1 cellular context compared by ENCODE assay signal in the genomic region with DNA sequence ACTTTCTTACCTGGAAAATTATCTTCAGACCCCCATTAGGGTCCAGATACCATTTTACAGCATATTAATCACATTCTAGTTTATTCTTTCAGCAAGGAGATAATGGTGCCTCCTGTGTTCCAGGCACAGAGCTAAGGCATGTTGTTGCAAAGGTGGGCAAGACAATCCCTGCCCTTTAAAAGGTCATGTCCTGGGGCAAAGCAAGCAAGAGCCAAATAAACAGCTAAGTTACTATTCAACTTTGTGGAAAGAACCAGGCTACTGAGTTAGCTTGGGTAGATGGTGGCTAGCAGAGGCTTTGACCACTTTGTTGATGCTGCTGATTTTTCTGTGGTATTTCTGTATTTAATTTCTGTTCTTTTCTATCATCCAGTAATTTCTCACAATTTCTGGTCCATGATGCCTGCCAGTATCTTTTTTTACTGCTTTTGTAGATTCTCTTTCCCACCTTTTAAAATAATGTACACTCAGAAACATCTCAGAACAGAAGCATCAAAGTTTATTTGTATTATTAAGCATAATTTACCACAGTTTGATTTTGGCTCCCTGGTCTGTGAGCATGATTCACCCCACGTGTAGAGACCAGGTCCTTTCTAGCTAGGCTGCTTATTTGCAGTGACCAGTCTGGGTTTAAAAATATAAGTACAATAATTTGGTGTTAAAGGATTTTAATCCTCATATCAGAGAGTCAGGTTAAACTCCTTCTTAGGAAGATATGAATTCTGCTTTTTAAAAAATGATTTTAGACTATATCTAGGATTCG.
TF ChIP-seq lines count a peak whose summit lies in the region.

No MANE protein-coding gene starts in this region.

TF ChIP-seq in HepG2, 621 proteins besides CTCF, POLR2A, EP300 and RAD21 (continued from another document and continues in another):
- TF ChIP-seq, protein P1, sequence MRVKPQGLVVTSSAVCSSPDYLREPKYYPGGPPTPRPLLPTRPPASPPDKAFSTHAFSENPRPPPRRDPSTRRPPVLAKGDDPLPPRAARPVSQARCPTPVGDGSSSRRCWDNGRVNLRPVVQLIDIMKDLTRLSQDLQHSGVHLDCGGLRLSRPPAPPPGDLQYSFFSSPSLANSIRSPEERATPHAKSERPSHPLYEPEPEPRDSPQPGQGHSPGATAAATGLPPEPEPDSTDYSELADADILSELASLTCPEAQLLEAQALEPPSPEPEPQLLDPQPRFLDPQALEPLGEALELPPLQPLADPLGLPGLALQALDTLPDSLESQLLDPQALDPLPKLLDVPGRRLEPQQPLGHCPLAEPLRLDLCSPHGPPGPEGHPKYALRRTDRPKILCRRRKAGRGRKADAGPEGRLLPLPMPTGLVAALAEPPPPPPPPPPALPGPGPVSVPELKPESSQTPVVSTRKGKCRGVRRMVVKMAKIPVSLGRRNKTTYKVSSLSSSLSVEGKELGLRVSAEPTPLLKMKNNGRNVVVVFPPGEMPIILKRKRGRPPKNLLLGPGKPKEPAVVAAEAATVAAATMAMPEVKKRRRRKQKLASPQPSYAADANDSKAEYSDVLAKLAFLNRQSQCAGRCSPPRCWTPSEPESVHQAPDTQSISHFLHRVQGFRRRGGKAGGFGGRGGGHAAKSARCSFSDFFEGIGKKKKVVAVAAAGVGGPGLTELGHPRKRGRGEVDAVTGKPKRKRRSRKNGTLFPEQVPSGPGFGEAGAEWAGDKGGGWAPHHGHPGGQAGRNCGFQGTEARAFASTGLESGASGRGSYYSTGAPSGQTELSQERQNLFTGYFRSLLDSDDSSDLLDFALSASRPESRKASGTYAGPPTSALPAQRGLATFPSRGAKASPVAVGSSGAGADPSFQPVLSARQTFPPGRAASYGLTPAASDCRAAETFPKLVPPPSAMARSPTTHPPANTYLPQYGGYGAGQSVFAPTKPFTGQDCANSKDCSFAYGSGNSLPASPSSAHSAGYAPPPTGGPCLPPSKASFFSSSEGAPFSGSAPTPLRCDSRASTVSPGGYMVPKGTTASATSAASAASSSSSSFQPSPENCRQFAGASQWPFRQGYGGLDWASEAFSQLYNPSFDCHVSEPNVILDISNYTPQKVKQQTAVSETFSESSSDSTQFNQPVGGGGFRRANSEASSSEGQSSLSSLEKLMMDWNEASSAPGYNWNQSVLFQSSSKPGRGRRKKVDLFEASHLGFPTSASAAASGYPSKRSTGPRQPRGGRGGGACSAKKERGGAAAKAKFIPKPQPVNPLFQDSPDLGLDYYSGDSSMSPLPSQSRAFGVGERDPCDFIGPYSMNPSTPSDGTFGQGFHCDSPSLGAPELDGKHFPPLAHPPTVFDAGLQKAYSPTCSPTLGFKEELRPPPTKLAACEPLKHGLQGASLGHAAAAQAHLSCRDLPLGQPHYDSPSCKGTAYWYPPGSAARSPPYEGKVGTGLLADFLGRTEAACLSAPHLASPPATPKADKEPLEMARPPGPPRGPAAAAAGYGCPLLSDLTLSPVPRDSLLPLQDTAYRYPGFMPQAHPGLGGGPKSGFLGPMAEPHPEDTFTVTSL (CRISPR knock-in tag; IDR thresholded peaks at IDR 0.05; ENCODE audit: borderline replicate concordance), result peak; percentile 21; the same call in 1 of the 2 replicates
- TF ChIP-seq ZFYVE20 (CRISPR knock-in tag; IDR thresholded peaks at IDR 0.05; ENCODE audit: borderline replicate concordance, low read depth) (no peak), POLR2AphosphoS5 (IDR thresholded peaks at IDR 0.05; ENCODE audit: low read depth, low read length) (no peak), PHF21A (CRISPR knock-in tag; IDR thresholded peaks at IDR 0.05) (no peak; the same call in 1 of the 2 replicates), PHB2 (IDR thresholded peaks at IDR 0.05; ENCODE audit: partially characterized antibody) (no peak), MEF2D (CRISPR knock-in tag; IDR thresholded peaks at IDR 0.05) (0 out of 2 replicates have a peak, but pooled peaks have one; percentile 27), MTF1 (CRISPR knock-in tag; IDR thresholded peaks at IDR 0.05) (no peak), ZNF761 (CRISPR knock-in tag; conservative IDR thresholded peaks at IDR 0.05) (no peak), HES4 (CRISPR knock-in tag; IDR thresholded peaks at IDR 0.05; ENCODE audit: borderline replicate concordance) (no peak), MIER2 (CRISPR knock-in tag; IDR thresholded peaks at IDR 0.05) (no peak), ZNF10 (CRISPR knock-in tag; IDR thresholded peaks at IDR 0.05; ENCODE audit: borderline replicate concordance, low read depth) (no peak), ZNF557 (CRISPR knock-in tag; IDR thresholded peaks at IDR 0.05) (no peak), ZFP1 (CRISPR knock-in tag; IDR thresholded peaks at IDR 0.05) (no peak), ZNF746 (CRISPR knock-in tag; IDR thresholded peaks at IDR 0.05) (no peak), ZNF33A (CRISPR knock-in tag; IDR thresholded peaks at IDR 0.05; ENCODE audit: borderline replicate concordance) (no peak), ATRX (CRISPR knock-in tag; IDR thresholded peaks at IDR 0.05; ENCODE audit: borderline replicate concordance) (no peak), SALL2 (CRISPR knock-in tag; IDR thresholded peaks at IDR 0.05) (no peak), HNRNPUL1 (IDR thresholded peaks at IDR 0.05; ENCODE audit: low read depth, low read length) (no peak), JDP2 (CRISPR knock-in tag; IDR thresholded peaks at IDR 0.05; ENCODE audit: borderline replicate concordance) (no peak), DPF2 (CRISPR knock-in tag; IDR thresholded peaks at IDR 0.05; ENCODE audit: borderline replicate concordance, low read depth) (no peak), CEBPG (CRISPR knock-in tag; IDR thresholded peaks at IDR 0.05) (no peak), MBNL3 (CRISPR knock-in tag; conservative IDR thresholded peaks at IDR 0.05) (no peak), U2AF1 (optimal IDR thresholded peaks at IDR 0.05; ENCODE audit: low read depth, low read length) (no peak), HNRNPK (IDR thresholded peaks at IDR 0.05; ENCODE audit: low read depth, low read length, poor library complexity, severe bottlenecking) (no peak), EHMT2 (IDR thresholded peaks at IDR 0.05; ENCODE audit: borderline replicate concordance, low read depth, low read length) (no peak), ADNP (CRISPR knock-in tag; IDR thresholded peaks at IDR 0.05) (no peak), ZNF256 (CRISPR knock-in tag; conservative IDR thresholded peaks at IDR 0.05) (no peak), STAG1 (CRISPR knock-in tag; IDR thresholded peaks at IDR 0.05) (no peak), FLYWCH1 (CRISPR knock-in tag; IDR thresholded peaks at IDR 0.05) (no peak)
- TF ChIP-seq, protein P2, sequence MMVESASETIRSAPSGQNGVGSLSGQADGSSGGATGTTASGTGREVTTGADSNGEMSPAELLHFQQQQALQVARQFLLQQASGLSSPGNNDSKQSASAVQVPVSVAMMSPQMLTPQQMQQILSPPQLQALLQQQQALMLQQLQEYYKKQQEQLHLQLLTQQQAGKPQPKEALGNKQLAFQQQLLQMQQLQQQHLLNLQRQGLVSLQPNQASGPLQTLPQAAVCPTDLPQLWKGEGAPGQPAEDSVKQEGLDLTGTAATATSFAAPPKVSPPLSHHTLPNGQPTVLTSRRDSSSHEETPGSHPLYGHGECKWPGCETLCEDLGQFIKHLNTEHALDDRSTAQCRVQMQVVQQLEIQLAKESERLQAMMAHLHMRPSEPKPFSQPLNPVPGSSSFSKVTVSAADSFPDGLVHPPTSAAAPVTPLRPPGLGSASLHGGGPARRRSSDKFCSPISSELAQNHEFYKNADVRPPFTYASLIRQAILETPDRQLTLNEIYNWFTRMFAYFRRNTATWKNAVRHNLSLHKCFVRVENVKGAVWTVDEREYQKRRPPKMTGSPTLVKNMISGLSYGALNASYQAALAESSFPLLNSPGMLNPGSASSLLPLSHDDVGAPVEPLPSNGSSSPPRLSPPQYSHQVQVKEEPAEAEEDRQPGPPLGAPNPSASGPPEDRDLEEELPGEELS (CRISPR knock-in tag; IDR thresholded peaks at IDR 0.05), result peak; percentile 86
- TF ChIP-seq, protein P3, sequence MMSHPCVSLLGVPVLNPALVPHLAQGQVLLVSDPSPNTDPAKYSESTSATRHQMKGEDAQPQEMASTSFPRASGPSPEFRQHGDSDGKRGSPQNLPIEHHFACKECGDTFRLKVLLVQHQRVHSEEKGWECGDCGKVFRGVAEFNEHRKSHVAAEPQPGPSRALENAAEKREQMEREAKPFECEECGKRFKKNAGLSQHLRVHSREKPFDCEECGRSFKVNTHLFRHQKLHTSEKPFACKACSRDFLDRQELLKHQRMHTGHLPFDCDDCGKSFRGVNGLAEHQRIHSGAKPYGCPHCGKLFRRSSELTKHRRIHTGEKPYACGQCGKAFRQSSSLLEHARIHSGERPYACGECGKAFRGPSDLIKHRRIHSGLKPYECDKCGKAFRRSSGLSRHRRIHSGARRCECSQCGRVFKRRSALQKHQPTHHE (CRISPR knock-in tag; IDR thresholded peaks at IDR 0.05; ENCODE audit: borderline replicate concordance), result no peak
- TF ChIP-seq, protein P4, sequence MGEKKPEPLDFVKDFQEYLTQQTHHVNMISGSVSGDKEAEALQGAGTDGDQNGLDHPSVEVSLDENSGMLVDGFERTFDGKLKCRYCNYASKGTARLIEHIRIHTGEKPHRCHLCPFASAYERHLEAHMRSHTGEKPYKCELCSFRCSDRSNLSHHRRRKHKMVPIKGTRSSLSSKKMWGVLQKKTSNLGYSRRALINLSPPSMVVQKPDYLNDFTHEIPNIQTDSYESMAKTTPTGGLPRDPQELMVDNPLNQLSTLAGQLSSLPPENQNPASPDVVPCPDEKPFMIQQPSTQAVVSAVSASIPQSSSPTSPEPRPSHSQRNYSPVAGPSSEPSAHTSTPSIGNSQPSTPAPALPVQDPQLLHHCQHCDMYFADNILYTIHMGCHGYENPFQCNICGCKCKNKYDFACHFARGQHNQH (CRISPR knock-in tag; IDR thresholded peaks at IDR 0.05), result peak; percentile 31; the same call in 1 of the 2 replicates
- TF ChIP-seq, protein P5, sequence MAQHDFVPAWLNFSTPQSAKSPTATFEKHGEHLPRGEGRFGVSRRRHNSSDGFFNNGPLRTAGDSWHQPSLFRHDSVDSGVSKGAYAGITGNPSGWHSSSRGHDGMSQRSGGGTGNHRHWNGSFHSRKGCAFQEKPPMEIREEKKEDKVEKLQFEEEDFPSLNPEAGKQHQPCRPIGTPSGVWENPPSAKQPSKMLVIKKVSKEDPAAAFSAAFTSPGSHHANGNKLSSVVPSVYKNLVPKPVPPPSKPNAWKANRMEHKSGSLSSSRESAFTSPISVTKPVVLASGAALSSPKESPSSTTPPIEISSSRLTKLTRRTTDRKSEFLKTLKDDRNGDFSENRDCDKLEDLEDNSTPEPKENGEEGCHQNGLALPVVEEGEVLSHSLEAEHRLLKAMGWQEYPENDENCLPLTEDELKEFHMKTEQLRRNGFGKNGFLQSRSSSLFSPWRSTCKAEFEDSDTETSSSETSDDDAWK (CRISPR knock-in tag; IDR thresholded peaks at IDR 0.05), result no peak
- TF ChIP-seq, protein P6, sequence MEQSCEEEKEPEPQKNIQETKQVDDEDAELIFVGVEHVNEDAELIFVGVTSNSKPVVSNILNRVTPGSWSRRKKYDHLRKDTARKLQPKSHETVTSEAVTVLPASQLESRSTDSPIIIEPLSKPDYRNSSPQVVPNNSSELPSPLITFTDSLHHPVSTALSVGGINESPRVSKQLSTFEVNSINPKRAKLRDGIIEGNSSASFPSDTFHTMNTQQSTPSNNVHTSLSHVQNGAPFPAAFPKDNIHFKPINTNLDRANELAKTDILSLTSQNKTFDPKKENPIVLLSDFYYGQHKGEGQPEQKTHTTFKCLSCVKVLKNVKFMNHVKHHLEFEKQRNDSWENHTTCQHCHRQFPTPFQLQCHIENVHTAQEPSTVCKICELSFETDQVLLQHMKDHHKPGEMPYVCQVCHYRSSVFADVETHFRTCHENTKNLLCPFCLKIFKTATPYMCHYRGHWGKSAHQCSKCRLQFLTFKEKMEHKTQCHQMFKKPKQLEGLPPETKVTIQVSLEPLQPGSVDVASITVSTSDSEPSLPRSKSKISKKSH (CRISPR knock-in tag; IDR thresholded peaks at IDR 0.05; ENCODE audit: borderline replicate concordance), result no peak
- TF ChIP-seq, protein P7, sequence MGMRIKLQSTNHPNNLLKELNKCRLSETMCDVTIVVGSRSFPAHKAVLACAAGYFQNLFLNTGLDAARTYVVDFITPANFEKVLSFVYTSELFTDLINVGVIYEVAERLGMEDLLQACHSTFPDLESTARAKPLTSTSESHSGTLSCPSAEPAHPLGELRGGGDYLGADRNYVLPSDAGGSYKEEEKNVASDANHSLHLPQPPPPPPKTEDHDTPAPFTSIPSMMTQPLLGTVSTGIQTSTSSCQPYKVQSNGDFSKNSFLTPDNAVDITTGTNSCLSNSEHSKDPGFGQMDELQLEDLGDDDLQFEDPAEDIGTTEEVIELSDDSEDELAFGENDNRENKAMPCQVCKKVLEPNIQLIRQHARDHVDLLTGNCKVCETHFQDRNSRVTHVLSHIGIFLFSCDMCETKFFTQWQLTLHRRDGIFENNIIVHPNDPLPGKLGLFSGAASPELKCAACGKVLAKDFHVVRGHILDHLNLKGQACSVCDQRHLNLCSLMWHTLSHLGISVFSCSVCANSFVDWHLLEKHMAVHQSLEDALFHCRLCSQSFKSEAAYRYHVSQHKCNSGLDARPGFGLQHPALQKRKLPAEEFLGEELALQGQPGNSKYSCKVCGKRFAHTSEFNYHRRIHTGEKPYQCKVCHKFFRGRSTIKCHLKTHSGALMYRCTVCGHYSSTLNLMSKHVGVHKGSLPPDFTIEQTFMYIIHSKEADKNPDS (CRISPR knock-in tag; IDR thresholded peaks at IDR 0.05), result no peak
- TF ChIP-seq, protein P8, sequence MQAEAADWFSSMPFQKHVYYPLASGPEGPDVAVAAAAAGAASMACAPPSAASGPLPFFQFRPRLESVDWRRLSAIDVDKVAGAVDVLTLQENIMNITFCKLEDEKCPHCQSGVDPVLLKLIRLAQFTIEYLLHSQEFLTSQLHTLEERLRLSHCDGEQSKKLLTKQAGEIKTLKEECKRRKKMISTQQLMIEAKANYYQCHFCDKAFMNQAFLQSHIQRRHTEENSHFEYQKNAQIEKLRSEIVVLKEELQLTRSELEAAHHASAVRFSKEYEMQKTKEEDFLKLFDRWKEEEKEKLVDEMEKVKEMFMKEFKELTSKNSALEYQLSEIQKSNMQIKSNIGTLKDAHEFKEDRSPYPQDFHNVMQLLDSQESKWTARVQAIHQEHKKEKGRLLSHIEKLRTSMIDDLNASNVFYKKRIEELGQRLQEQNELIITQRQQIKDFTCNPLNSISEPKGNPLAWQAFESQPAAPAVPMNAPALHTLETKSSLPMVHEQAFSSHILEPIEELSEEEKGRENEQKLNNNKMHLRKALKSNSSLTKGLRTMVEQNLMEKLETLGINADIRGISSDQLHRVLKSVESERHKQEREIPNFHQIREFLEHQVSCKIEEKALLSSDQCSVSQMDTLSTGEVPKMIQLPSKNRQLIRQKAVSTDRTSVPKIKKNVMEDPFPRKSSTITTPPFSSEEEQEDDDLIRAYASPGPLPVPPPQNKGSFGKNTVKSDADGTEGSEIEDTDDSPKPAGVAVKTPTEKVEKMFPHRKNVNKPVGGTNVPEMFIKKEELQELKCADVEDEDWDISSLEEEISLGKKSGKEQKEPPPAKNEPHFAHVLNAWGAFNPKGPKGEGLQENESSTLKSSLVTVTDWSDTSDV (CRISPR knock-in tag; IDR thresholded peaks at IDR 0.05), result no peak
